In the genomic region with DNA sequence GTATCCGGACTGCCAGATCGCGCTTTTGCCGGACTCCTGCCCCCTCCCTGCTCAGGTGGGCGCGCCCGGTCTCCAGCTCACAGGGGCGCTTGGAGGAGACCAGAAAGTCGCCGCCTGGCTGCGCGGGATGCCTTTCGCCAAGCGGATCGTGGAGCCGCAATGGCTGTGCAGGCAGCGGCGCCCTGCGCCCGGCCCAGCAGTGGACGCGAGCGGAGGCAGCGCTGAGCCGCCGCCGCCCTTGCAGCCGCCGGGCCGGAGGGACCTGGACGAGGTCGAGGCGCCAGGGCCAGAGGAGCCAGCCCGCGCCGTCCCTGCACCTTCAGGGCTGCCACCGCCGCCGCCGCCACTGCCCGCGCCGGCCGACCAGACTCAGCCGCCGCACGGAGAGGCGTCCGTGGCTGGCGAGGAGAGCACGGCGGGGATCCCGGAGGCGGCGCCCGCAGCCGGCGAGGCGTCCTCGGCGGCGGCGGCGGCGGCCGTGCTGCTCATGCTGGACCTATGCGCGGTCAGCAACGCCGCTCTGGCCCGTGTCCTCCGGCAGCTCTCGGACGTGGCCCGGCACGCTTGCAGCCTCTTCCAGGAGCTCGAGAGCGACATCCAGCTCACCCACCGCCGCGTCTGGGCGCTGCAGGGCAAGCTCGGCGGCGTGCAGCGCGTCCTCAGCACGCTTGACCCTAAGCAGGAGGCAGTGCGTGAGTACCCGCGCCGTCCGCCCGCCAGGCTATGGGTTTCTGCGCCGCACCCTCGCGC, we compare ENCODE assay signal across 8 cellular contexts. TPM values are rescaled to one million over a fixed set of nuclear protein-coding genes. Genes with fewer than 3 reads are reported as not detected.
DNase-seq lines count a peak whose midpoint lies in the region; ATAC-seq, FAIRE-seq and TF ChIP-seq lines count a peak whose summit lies in the region.

No MANE protein-coding gene starts in this region.

- no peaks in the 10 kb centered on the region for H3K36me3 ChIP-seq in endothelial cell of umbilical vein (ENCODE audit: control insufficient read depth in 2 of 2, extremely low read depth in 1 of 2, insufficient read depth in 2 of 2, low read length in 2 of 2)

- dilution Hi-C loops in endothelial cell of umbilical vein (cut with MboI; ENCODE audit: extremely low pct_ligation_motif_present, low sequenced_read_pairs) = no loop called here

- H3K9me3 Mint-ChIP-seq in nephron = peaks cover 14% of the 10 kb centered on the region
- peaks cover 3% of the 10 kb centered on the region for H3K9me3 Mint-ChIP-seq in T-helper 2 cell treated with Interferon-gamma antibody and Interleukin-4, amounts not matched to agents 5 μg/mL and 100 μg/mL, for 36 hours

- H3K27ac Mint-ChIP-seq in nephron = peak overlapping the region; percentile 77 to 97 (median 77)
- H3K27ac Mint-ChIP-seq in T-helper 2 cell treated with Interferon-gamma antibody and Interleukin-4, amounts not matched to agents 5 μg/mL and 100 μg/mL, for 36 hours = no peak overlapping the region

- no peaks in the 10 kb centered on the region for H3K9me3 ChIP-seq in endothelial cell of umbilical vein (replicated peaks; ENCODE audit: control insufficient read depth, insufficient read depth, low read length)

- ATAC-seq in HG03439 (IDR thresholded peaks at IDR 0.05; ENCODE audit: unreplicated experiment) = no peak

- H4K20me1 ChIP-seq in endothelial cell of umbilical vein (replicated peaks; ENCODE audit: control insufficient read depth, extremely low read depth, insufficient read depth, low read length) = no peaks in the 10 kb centered on the region

- H3K36me3 Mint-ChIP-seq in nephron (ENCODE audit: low read depth) = peaks cover 14% of the 10 kb centered on the region
- H3K36me3 Mint-ChIP-seq in T-helper 2 cell treated with Interferon-gamma antibody and Interleukin-4, amounts not matched to agents 5 μg/mL and 100 μg/mL, for 36 hours (ENCODE audit: low read depth) = no peaks in the 10 kb centered on the region

- FAIRE-seq in endothelial cell of umbilical vein (lab: Jason Lieb, UNC) = no peak

- no peak overlapping the region for H2AFZ ChIP-seq in endothelial cell of umbilical vein (ENCODE audit: low read depth, low read length)

- POLR2A ChIA-PET in endothelial cell of umbilical vein (lab: Charles Lee) = no interaction called here

- TF ChIP-seq CTCF in endothelial cell of umbilical vein (IDR thresholded peaks at IDR 0.05; ENCODE audit: extremely low read depth in 1 of 2, insufficient read depth in 1 of 2, low read depth in 1 of 2, low read length in 2 of 2) (no peak), nephron (IDR thresholded peaks at IDR 0.05; ENCODE audit: unreplicated experiment in 3 of 3) (no peak)

- peak overlapping the region in 1 of 3 experiments; percentile 30 for H3K4me3 ChIP-seq in endothelial cell of umbilical vein (replicated peaks in 1 of 3; ENCODE audit: insufficient read depth in 1 of 3, low read depth in 1 of 3, low read length in 3 of 3)

- peak overlapping the region; percentile 91 to 93 (median 92) for H3K4me3 Mint-ChIP-seq in nephron
- H3K4me3 Mint-ChIP-seq in T-helper 2 cell treated with Interferon-gamma antibody and Interleukin-4, amounts not matched to agents 5 μg/mL and 100 μg/mL, for 36 hours = no peak overlapping the region

- no peaks in the 10 kb centered on the region for H3K4me1 ChIP-seq in endothelial cell of umbilical vein (ENCODE audit: control insufficient read depth, extremely low read depth, insufficient read depth, low read length)

- no peaks in the 10 kb centered on the region for H3K9me1 ChIP-seq in endothelial cell of umbilical vein (replicated peaks; ENCODE audit: control insufficient read depth, extremely low read depth, insufficient read depth, low read length)

- H3K27ac ChIP-seq in endothelial cell of umbilical vein (ENCODE audit: insufficient read depth, low read depth, low read length) = no peak overlapping the region

- no TSS peak for BruUV-seq in endothelial cell of umbilical vein (replicated peaks; lab: Mats Ljungman, UMichigan)

- no peaks in the 10 kb centered on the region for H3K79me2 ChIP-seq in endothelial cell of umbilical vein (ENCODE audit: control insufficient read depth, insufficient read depth, low read length)

- TF ChIP-seq POLR2A in endothelial cell of umbilical vein (IDR thresholded peaks at IDR 0.05; ENCODE audit: low read depth, low read length) = no peak

- H3K4me2 ChIP-seq in endothelial cell of umbilical vein (ENCODE audit: insufficient read depth, low read length) = peak overlapping the region; percentile 50

- H3K9ac ChIP-seq in endothelial cell of umbilical vein (replicated peaks; ENCODE audit: extremely low read depth, insufficient read depth, low read length) = no peak overlapping the region

- peaks cover 13 to 27% of the 10 kb centered on the region in 2 experiments for H3K27me3 ChIP-seq in endothelial cell of umbilical vein (ENCODE audit: control insufficient read depth in 2 of 2, insufficient read depth in 2 of 2, low read length in 2 of 2)

- DNase-seq in Ammon's horn (ENCODE audit: low spot score) = peak; percentile 4
- DNase-seq in LHCN-M2 (ENCODE audit: low read depth) = peak; percentile 4
- DNase-seq in endothelial cell of umbilical vein (ENCODE audit: low read depth, low spot score) = peak; percentile 15
- DNase-seq in OCI-M2 (lab: John Stamatoyannopoulos, UW; ENCODE audit: unreplicated experiment) = no peak
- DNase-seq in T-helper 2 cell treated with Interferon-gamma antibody and Interleukin-4, amounts not matched to agents 5 μg/mL and 100 μg/mL, for 36 hours (ENCODE audit: low spot score) = no peak
- no peak for DNase-seq in H4 (ENCODE audit: low spot score)

- intact Hi-C loops in endothelial cell of umbilical vein (cut with micrococcal nuclease) = loop anchor here (1.0 to 5.0 kb wide), 3 partner anchors 146 to 314 kb away; no protein-coding TSS in a partner anchor

- CTCF ChIA-PET in endothelial cell of umbilical vein (lab: Charles Lee) = no interaction called here

- H3K27me3 Mint-ChIP-seq in nephron (ENCODE audit: low read depth) = peaks cover 52% of the 10 kb centered on the region
- H3K27me3 Mint-ChIP-seq in T-helper 2 cell treated with Interferon-gamma antibody and Interleukin-4, amounts not matched to agents 5 μg/mL and 100 μg/mL, for 36 hours (ENCODE audit: low read depth) = peaks cover 40% of the 10 kb centered on the region

- peaks cover 50% of the 10 kb centered on the region for H3K4me1 Mint-ChIP-seq in nephron
- no peaks in the 10 kb centered on the region for H3K4me1 Mint-ChIP-seq in T-helper 2 cell treated with Interferon-gamma antibody and Interleukin-4, amounts not matched to agents 5 μg/mL and 100 μg/mL, for 36 hours (ENCODE audit: low read depth)

TF ChIP-seq in endothelial cell of umbilical vein, 7 proteins besides CTCF, POLR2A, EP300 and RAD21:
- TF ChIP-seq JUN (IDR thresholded peaks at IDR 0.05; ENCODE audit: borderline replicate concordance, insufficient read depth, insufficient read length, low read depth) (no peak), MYC (IDR thresholded peaks at IDR 0.05; ENCODE audit: low read depth, low read length) (no peak), EZH2 (IDR thresholded peaks at IDR 0.05; ENCODE audit: borderline replicate concordance, low read depth, low read length, severe bottlenecking) (no peak), FOS (IDR thresholded peaks at IDR 0.05; ENCODE audit: borderline replicate concordance, insufficient read depth, low read length) (no peak), GATA2 (IDR thresholded peaks at IDR 0.05; ENCODE audit: insufficient read depth, insufficient read length, low read depth, low read length) (no peak), POLR2AphosphoS5 (IDR thresholded peaks at IDR 0.05; ENCODE audit: insufficient read depth, low read depth, low read length) (no peak)
- TF ChIP-seq, protein P1, sequence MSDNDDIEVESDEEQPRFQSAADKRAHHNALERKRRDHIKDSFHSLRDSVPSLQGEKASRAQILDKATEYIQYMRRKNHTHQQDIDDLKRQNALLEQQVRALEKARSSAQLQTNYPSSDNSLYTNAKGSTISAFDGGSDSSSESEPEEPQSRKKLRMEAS (IDR thresholded peaks at IDR 0.05; ENCODE audit: insufficient read depth, insufficient read length) = no peak
TF ChIP-seq in endothelial cell of umbilical vein: peak in this region for 0.

RNA-seq across cellular contexts. Expression of a gene that starts 0.8 kb away (rescaled TPM):
- total RNA-seq in LHCN-M2 (2014; rRNA removed) (0.23 and 0.38 TPM in 2 replicates), endothelial cell of umbilical vein (0.46 and 1.1 TPM in 2 replicates)
- 0.10 TPM for polyA plus RNA-seq in LHCN-M2 (2012)
- 0.07 and 0.08 TPM in 2 replicates for polyA plus RNA-seq in endothelial cell of umbilical vein
- 0.18 and 0.26 TPM in 2 replicates for polyA plus RNA-seq in endothelial cell of umbilical vein (2011; cell fraction: cytosol; rRNA removed)
- 0.39 and 0.41 TPM in 2 replicates for polyA plus RNA-seq in endothelial cell of umbilical vein (2011; cell fraction: nucleus; rRNA removed)
- polyA plus RNA-seq in endothelial cell of umbilical vein (2012) = 0.15 and 0.20 TPM in 2 replicates
- 0.34 and 5.0 TPM in 2 replicates for polyA minus RNA-seq in endothelial cell of umbilical vein
- polyA minus RNA-seq in endothelial cell of umbilical vein (2011; cell fraction: cytosol; rRNA and poly(A)+ RNA removed) = 5.5 TPM
- polyA minus RNA-seq in endothelial cell of umbilical vein (2011; cell fraction: nucleus; rRNA and poly(A)+ RNA removed) = 0.34 and 0.77 TPM in 2 replicates
- total RNA-seq in H4 (2014; rRNA removed; shearing (Covaris generic)) = 5.9 and 6.4 TPM in 2 replicates

Comparison
In these comparisons a context has a peak if more than half of its experiments do, and no peak if none do; other contexts are left out.
1. DNase-seq: peak in Ammon's horn (single experiment), LHCN-M2 (single experiment) and endothelial cell of umbilical vein (single experiment); none in OCI-M2 (single experiment), T-helper 2 cell treated with Interferon-gamma antibody and Interleukin-4, amounts not matched to agents 5 μg/mL and 100 μg/mL, for 36 hours (single experiment) and H4 (single experiment).